In genomic region chr2:157592983-157593382, GRCh38 we compare ENCODE assay signal across 9 cellular contexts. TPM values are rescaled to one million over a fixed set of nuclear protein-coding genes. Genes with fewer than 3 reads are reported as not detected.
A peak's percentile ranks its signal among the peaks of the same experiment; 100 is the strongest.
DNase-seq lines count a peak whose midpoint lies in the region; ATAC-seq and TF ChIP-seq lines count a peak whose summit lies in the region.
"Had no signal": no experiment of that assay in that cellular context is flagged by ENCODE, and none has a peak within 500 bp of the region (broad histone marks: within the 10 kb centered on the region; RNA-seq: fewer than 3 reads in every experiment).

No MANE protein-coding gene starts in this region.

- H3K4me1 ChIP-seq in RWPE2 (ENCODE audit: insufficient read depth, poor library complexity, severe bottlenecking) (no peaks in the 10 kb centered on the region), right atrium auricular region (peaks cover 0 to 3% of the 10 kb centered on the region in 2 donors)

- H3K4me3 ChIP-seq in RWPE2 (ENCODE audit: severe bottlenecking) (no peak overlapping the region), right atrium auricular region (no peak overlapping the region)

- H3K27me3 ChIP-seq in RWPE2 (ENCODE audit: insufficient read depth, poor library complexity, severe bottlenecking) (peaks cover 35% of the 10 kb centered on the region), right atrium auricular region (no peaks in the 10 kb centered on the region)

- TF ChIP-seq CTCF in GM10248 (IDR thresholded peaks at IDR 0.05; ENCODE audit: control extremely low read depth, extremely low read depth, low read depth, missing control alignments) (peak; percentile 26), RWPE2 (IDR thresholded peaks at IDR 0.05; ENCODE audit: poor library complexity, severe bottlenecking) (peak; percentile 58), right atrium auricular region (IDR thresholded peaks at IDR 0.05) (peak in 1 of 2 donors; percentile 43), GM13976 (IDR thresholded peaks at IDR 0.05; ENCODE audit: borderline replicate concordance, control extremely low read depth, extremely low read depth, insufficient read depth, missing control alignments) (no peak)

- in situ Hi-C loops in ACHN (cut with HindIII; ENCODE audit: low pct_ligation_motif_present, low pct_unique_long_range_greater_than_20kb, low sequenced_read_pairs): no loop called here
- in situ Hi-C loops in GM13976 (cut with MboI; ENCODE audit: low sequenced_read_pairs, unreplicated experiment): loop anchor here (10.0 kb wide), 1 partner anchor 288 kb away; no protein-coding TSS in a partner anchor

- CTCF ChIA-PET in GM10248 (lab: Yijun Ruan, JAX): interaction anchor here (0.9 kb wide), 1 partner anchor 288 kb away, joined by 4 read pairs; no protein-coding TSS in a partner anchor

- H3K9me3 ChIP-seq in RWPE2 (ENCODE audit: severe bottlenecking) (no peaks in the 10 kb centered on the region), right atrium auricular region (no peaks in the 10 kb centered on the region)

- POLR2A ChIA-PET in GM10248 (lab: Yijun Ruan, JAX): no interaction called here

- DNase-seq in ACHN: peak; percentile 16
- DNase-seq in GM10248 (ENCODE audit: extremely low spot score): no peak
- DNase-seq in RWPE2 (ENCODE audit: low spot score): no peak
- DNase-seq in hepatic stellate cell (ENCODE audit: low spot score): peak; percentile 16
- no peak for DNase-seq in H4 (ENCODE audit: low spot score)
- DNase-seq in right atrium auricular region (ENCODE audit: low spot score): no peak
- no peak for DNase-seq in GM13976 (ENCODE audit: low spot score)
- DNase-seq: activated T-cell treated with anti-CD3 and anti-CD28 coated beads, Interleukin-2, amount 50 U/mL, for 1 hour had no signal

- H3K27ac ChIP-seq in RWPE2 (ENCODE audit: poor library complexity, severe bottlenecking) (no peak overlapping the region), right atrium auricular region (no peak overlapping the region)

- H3K36me3 ChIP-seq in RWPE2 (ENCODE audit: low read depth) (no peaks in the 10 kb centered on the region), right atrium auricular region (no peaks in the 10 kb centered on the region)

- ATAC-seq in RWPE2 (ENCODE audit: low read depth) (no peak), GM19395 (IDR thresholded peaks at IDR 0.05; ENCODE audit: unreplicated experiment) (no peak)

RNA-seq across cellular contexts. Expression of gene ACVR1C, which starts 35.7 kb away (rescaled TPM):
- 0.06 and 0.50 TPM in 2 replicates for total RNA-seq in H4 (2014; rRNA removed; shearing (Covaris generic))
- total RNA-seq in right atrium auricular region: 1 to 10 TPM in 1 of 2 donors, under 1 TPM in 1; 0.67 to 1.1 TPM

Comparison
In these comparisons a context has a peak if more than half of its experiments do, and no peak if none do; other contexts are left out.
1. DNase-seq: peak in ACHN (single experiment) and hepatic stellate cell (single experiment); none in GM10248 (single experiment), RWPE2 (single experiment), H4 (single experiment), right atrium auricular region (single experiment) and GM13976 (single experiment).